In the genomic region with DNA sequence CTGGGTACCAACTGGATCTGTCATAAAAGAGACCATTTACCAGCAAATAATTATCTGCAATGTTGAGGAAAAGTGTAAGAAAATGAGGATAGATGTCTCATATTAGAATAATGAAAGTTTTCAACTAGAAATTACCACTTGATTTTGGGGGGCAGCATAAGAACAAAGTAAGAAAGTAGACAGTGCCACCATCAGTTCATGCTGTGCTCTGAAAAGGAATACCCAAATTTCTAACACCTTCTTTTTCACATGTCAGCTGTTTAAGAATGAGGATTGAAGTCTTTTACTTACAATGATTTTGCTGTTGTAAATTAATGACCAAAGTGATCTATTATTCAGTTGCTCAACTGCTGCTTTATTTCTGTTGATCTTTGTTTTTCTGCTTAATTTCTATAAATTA, we compare ENCODE assay signal across 22 cellular contexts.
DNase-seq lines count a peak whose midpoint lies in the region; ATAC-seq lines count a peak whose summit lies in the region.
"Had no signal": no experiment of that assay in that cellular context is flagged by ENCODE, and none has a peak within 500 bp of the region (broad histone marks: within the 10 kb centered on the region; RNA-seq: fewer than 3 reads in every experiment).

No MANE protein-coding gene starts in this region.

- ATAC-seq in GM19395 (IDR thresholded peaks at IDR 0.05; ENCODE audit: unreplicated experiment) = no peak
- ATAC-seq: activated T-cell treated with anti-CD3 and anti-CD28 coated beads, Interleukin-2, amount 50 U/mL, for 4 hours; heart left ventricle; stimulated activated effector memory CD8-positive, alpha-beta T cell treated with anti-CD3 and anti-CD28 coated beads, Interleukin-12 subunit alpha, Interleukin-12 subunit beta, amount 100 ng/mL, for 72 hours had no signal

- H3K27ac ChIP-seq in ACC112 (ENCODE audit: low read depth, low read length) = no peak overlapping the region
- H3K27ac ChIP-seq: heart left ventricle had no signal

- no peaks in the 10 kb centered on the region for H3K4me1 ChIP-seq in ACC112 (ENCODE audit: control insufficient read depth, insufficient read depth, low read length, unreplicated experiment)

- H2AFZ ChIP-seq in ACC112 (ENCODE audit: low read length, unreplicated experiment) = peak overlapping the region; percentile 39

- no peaks in the 10 kb centered on the region for H3K36me3 ChIP-seq in ACC112 (ENCODE audit: insufficient read depth, low read length)
- H3K36me3 ChIP-seq: heart left ventricle had no signal

- peak overlapping the region; percentile 20 for H3K4me3 ChIP-seq in ACC112 (ENCODE audit: low read depth, low read length)
- H3K4me3 ChIP-seq: heart left ventricle had no signal

- H3K27me3 ChIP-seq in ACC112 (ENCODE audit: insufficient read depth, low read length) = no peaks in the 10 kb centered on the region
- H3K27me3 ChIP-seq: heart left ventricle had no signal

- peak; percentile 4 for DNase-seq in GM03348 (ENCODE audit: low spot score)
- peak; percentile 56 for DNase-seq in NCI-H446 treated with DMSO at 0.1 percent for 48 hours (lab: John Stamatoyannopoulos, UW)
- peak; percentile 61 for DNase-seq in cerebellar cortex (ENCODE audit: low spot score)
- DNase-seq in NCI-H1048 (lab: John Stamatoyannopoulos, UW) = no peak
- DNase-seq in activated naive CD4-positive, alpha-beta T cell (lab: John Stamatoyannopoulos, UW) = no peak
- DNase-seq in OCI-M2 (lab: John Stamatoyannopoulos, UW; ENCODE audit: unreplicated experiment) = no peak
- DNase-seq: activated CD8-positive, alpha-beta memory T cell treated with anti-CD3 and anti-CD28 coated beads for 24 hours; activated naive CD4-positive, alpha-beta T cell treated with anti-CD3 and anti-CD28 coated beads for 36 hours; activated T-cell treated with anti-CD3 and anti-CD28 coated beads, Interleukin-2, amount 50 U/mL, for 4 hours; CD4-positive, CD25-positive, alpha-beta regulatory T cell; dermis blood vessel endothelial cell; heart left ventricle; mesenchymal stem cell; naive B cell; NCI-H2227 treated with DMSO at 0.1 percent for 48 hours; occipital lobe; RPMI8226; small intestine; stimulated activated CD4-positive, alpha-beta T cell treated with anti-CD3 and anti-CD28 coated beads, Interleukin-2, amount 100 ng/mL, for 24 hours had no signal

- no peaks in the 10 kb centered on the region for H3K79me2 ChIP-seq in ACC112 (ENCODE audit: control insufficient read depth, insufficient read depth, low read length, unreplicated experiment)

Comparison
In these comparisons a context has a peak if more than half of its experiments do, and no peak if none do; other contexts are left out.
1. DNase-seq: peak in GM03348 (single experiment), NCI-H446 treated with DMSO at 0.1 percent for 48 hours (single experiment) and cerebellar cortex (single experiment); none in NCI-H1048 (single experiment), activated naive CD4-positive, alpha-beta T cell (0 of 4) and OCI-M2 (single experiment).